11 cellular contexts compared by ENCODE assay signal in genomic region chr10:29642996-29643395, GRCh38. TPM values are rescaled to one million over a fixed set of nuclear protein-coding genes. Genes with fewer than 3 reads are reported as not detected.
DNase-seq lines count a peak whose midpoint lies in the region; ATAC-seq and TF ChIP-seq lines count a peak whose summit lies in the region.
"Had no signal": no experiment of that assay in that cellular context is flagged by ENCODE, and none has a peak within 500 bp of the region (broad histone marks: within the 10 kb centered on the region; RNA-seq: fewer than 3 reads in every experiment).

No MANE protein-coding gene starts in this region.

- ATAC-seq in T-helper 17 cell = no peak
- ATAC-seq in thoracic aorta (ENCODE audit: insufficient number of reproducible peaks, low FRiP score, low read depth) = no peak

- no peaks in the 10 kb centered on the region for H3K27me3 Mint-ChIP-seq in T-helper 17 cell
- H3K27me3 Mint-ChIP-seq: activated naive CD4-positive, alpha-beta T cell treated with anti-CD3 and anti-CD28 coated beads, Interleukin-2, amount 50 U/mL, for 24 hours had no signal

- H3K36me3 Mint-ChIP-seq in T-helper 17 cell (ENCODE audit: low read depth) = peaks cover 5% of the 10 kb centered on the region

- intact Hi-C loops in posterior cingulate gyrus (cut with DNase I) = no loop called here

- peak overlapping the region in 1 of 2 donors; percentile 4 for H3K4me3 ChIP-seq in muscle layer of duodenum (ENCODE audit: low read depth in 1 of 2, low read length in 2 of 2)
- H3K4me3 ChIP-seq in thoracic aorta = no peak overlapping the region

- H3K27ac Mint-ChIP-seq in T-helper 17 cell = peak overlapping the region; percentile 91
- H3K27ac Mint-ChIP-seq: activated CD4-positive, alpha-beta memory T cell treated with anti-CD3 and anti-CD28 coated beads, Interleukin-2, amount 10 ng/mL, durations not matched to agents 7 days and 5 days; activated naive CD4-positive, alpha-beta T cell treated with anti-CD3 and anti-CD28 coated beads, Interleukin-2, amount 50 U/mL, for 24 hours had no signal

- TF ChIP-seq CTCF in thoracic aorta (IDR thresholded peaks at IDR 0.05) = no peak

- H3K4me1 ChIP-seq in muscle layer of duodenum (ENCODE audit: control insufficient read depth in 1 of 2, insufficient read depth in 2 of 2, low read length in 2 of 2) = peaks cover 10 to 30% of the 10 kb centered on the region in 2 donors
- peaks cover 39 to 80% of the 10 kb centered on the region in 2 donors for H3K4me1 ChIP-seq in thoracic aorta (ENCODE audit: control insufficient read depth in 1 of 2, low read depth in 2 of 2)

- H3K27ac ChIP-seq in muscle layer of duodenum (ENCODE audit: low read length) = peak overlapping the region; percentile 40
- peak overlapping the region; percentile 71 to 79 for H3K27ac ChIP-seq in thoracic aorta

- no peaks in the 10 kb centered on the region for H3K9me3 ChIP-seq in T-helper 17 cell (ENCODE audit: control insufficient read depth, low read length, poor library complexity, severe bottlenecking)
- no peaks in the 10 kb centered on the region for H3K9me3 ChIP-seq in muscle layer of duodenum (ENCODE audit: control insufficient read depth in 1 of 2, low read length in 2 of 2)
- no peaks in the 10 kb centered on the region for H3K9me3 ChIP-seq in thoracic aorta

- peaks cover 27% of the 10 kb centered on the region for H3K4me1 Mint-ChIP-seq in T-helper 17 cell

- H3K4me3 Mint-ChIP-seq in T-helper 17 cell = no peak overlapping the region
- H3K4me3 Mint-ChIP-seq: activated CD4-positive, alpha-beta memory T cell treated with anti-CD3 and anti-CD28 coated beads, Interleukin-2, amount 10 ng/mL, durations not matched to agents 7 days and 5 days; activated naive CD4-positive, alpha-beta T cell treated with anti-CD3 and anti-CD28 coated beads, Interleukin-2, amount 50 U/mL, for 24 hours; immature natural killer cell had no signal

- DNase-seq in T-helper 17 cell (no peak), fibroblast of peridontal ligament (ENCODE audit: extremely low read depth) (peak; percentile 85), thoracic aorta (ENCODE audit: low spot score) (no peak), posterior cingulate gyrus (no peak), KBM-7 (no peak), NCI-H510A (lab: John Stamatoyannopoulos, UW) (no peak)
- no peak for DNase-seq in activated CD4-positive, CD25-positive, alpha-beta regulatory T cell (lab: John Stamatoyannopoulos, UW)
- DNase-seq: activated CD4-positive, alpha-beta memory T cell treated with anti-CD3 and anti-CD28 coated beads, Interleukin-2, amount 10 ng/mL, durations not matched to agents 7 days and 5 days; immature natural killer cell had no signal

- in situ Hi-C loops in KBM-7 (cut with MboI; ENCODE audit: low pct_unique_long_range_greater_than_20kb, low sequenced_read_pairs) = no loop called here

- H3K36me3 ChIP-seq in muscle layer of duodenum (ENCODE audit: control insufficient read depth in 1 of 2, insufficient read depth in 2 of 2, low read length in 2 of 2) (no peaks in the 10 kb centered on the region), thoracic aorta (no peaks in the 10 kb centered on the region)

- H3K27me3 ChIP-seq in muscle layer of duodenum (ENCODE audit: low read depth, low read length) (no peaks in the 10 kb centered on the region), thoracic aorta (replicated peaks; ENCODE audit: insufficient read depth) (no peaks in the 10 kb centered on the region)

RNA-seq across cellular contexts. Expression of gene SVIL, which starts 8.2 kb away (rescaled TPM):
- total RNA-seq in T-helper 17 cell (10 to 100 TPM; 39.5 to 46.4 TPM), thoracic aorta (100 to 1,000 TPM; 349 to 483 TPM)

Comparison
In these comparisons a context has a peak if more than half of its experiments do, and no peak if none do; other contexts are left out.
1. RNA of gene SVIL, which starts 8.2 kb away (total RNA-seq): 349 to 483 TPM in thoracic aorta; 39.5 to 46.4 TPM in T-helper 17 cell; every median in the first group is over 4 times any median in the second.